In the genomic region with DNA sequence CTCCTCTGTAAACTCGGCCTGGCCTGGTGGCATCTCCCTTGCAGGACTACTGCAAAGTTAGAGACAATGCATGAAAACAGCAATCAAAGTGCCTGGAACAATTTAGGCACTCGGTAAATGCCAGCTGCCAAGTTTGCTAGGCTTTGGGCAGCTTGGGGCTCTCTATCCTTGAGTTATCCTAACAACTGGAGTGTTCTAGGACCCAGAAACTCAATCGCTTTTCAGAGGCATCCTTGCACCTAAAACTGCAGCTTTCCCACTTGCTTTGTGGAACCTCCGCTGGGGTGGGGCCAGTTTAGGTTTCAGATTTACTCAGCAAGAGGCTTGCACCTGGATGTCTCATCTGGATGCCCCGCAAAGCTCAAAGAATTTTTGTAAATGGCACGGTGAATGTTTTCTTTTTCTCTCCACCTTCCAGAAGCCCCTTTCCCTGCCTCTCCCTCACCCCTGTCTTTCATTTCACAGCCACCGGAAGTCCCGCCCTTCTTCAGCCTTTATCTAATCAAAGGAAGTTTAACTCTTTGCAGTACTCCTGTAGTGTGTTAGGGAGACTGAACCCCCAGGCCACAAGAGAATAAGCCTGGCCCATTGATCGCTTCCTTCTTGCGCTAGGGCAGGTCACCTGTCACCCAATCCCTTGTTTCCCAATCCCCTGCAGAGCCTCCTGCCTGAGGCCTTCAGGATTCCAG, we compare ENCODE assay signal across 7 cellular contexts. TPM values are rescaled to one million over a fixed set of nuclear protein-coding genes. Genes with fewer than 3 reads are reported as not detected.
A peak's percentile ranks its signal among the peaks of the same experiment; 100 is the strongest.
DNase-seq lines count a peak whose midpoint lies in the region; ATAC-seq, FAIRE-seq and TF ChIP-seq lines count a peak whose summit lies in the region.
"Not testable (repeated sequence)": the region's sequence is repeated elsewhere in the genome, so short reads cannot be mapped to it uniquely, and the experiment has no call there.

No MANE protein-coding gene starts in this region.

- intact Hi-C loops in sciatic nerve (cut with DNase I): not testable (repeated sequence)

- not testable (repeated sequence) for H3K36me3 ChIP-seq in GM23338 (ENCODE audit: insufficient read depth); bronchial epithelial cell (ENCODE audit: control insufficient read depth, insufficient read depth, low read length)

- POLR2A ChIA-PET in WTC11 (lab: Charles Lee): not testable (repeated sequence)

- not testable (repeated sequence) for H2AFZ ChIP-seq in GM23338

- not testable (repeated sequence) for DNase-seq in GM12892 (ENCODE audit: insufficient read length); GM23338 (ENCODE audit: low spot score); WTC11 (ENCODE audit: low spot score); bronchial epithelial cell (ENCODE audit: low read depth); foreskin keratinocyte; sciatic nerve (ENCODE audit: low spot score)

- not testable (repeated sequence) for TF ChIP-seq POLR2A in GM12892 (IDR thresholded peaks at IDR 0.05; ENCODE audit: low read depth, low read length)

- not testable (repeated sequence) for H3K4me1 ChIP-seq in GM23338 (ENCODE audit: insufficient read depth); foreskin keratinocyte

- TF ChIP-seq CTCF in GM23338 (conservative IDR thresholded peaks at IDR 0.05; ENCODE audit: low read depth in 2 of 2); WTC11 (IDR thresholded peaks at IDR 0.05); bronchial epithelial cell (IDR thresholded peaks at IDR 0.05; ENCODE audit: insufficient read depth, low read length, severe bottlenecking); foreskin keratinocyte (conservative IDR thresholded peaks at IDR 0.05): not testable (repeated sequence)

- not testable (repeated sequence) for H3K4me2 ChIP-seq in GM23338

- ATAC-seq in GM19351 (IDR thresholded peaks at IDR 0.05; ENCODE audit: unreplicated experiment): peak; percentile 69
- peak; percentile 95 for ATAC-seq in GM23338
- peak; percentile 94 for ATAC-seq in WTC11
- peak; percentile 24 for ATAC-seq in foreskin keratinocyte
- peak; percentile 57 for ATAC-seq in sciatic nerve

- CTCF ChIA-PET in WTC11 (lab: Charles Lee): not testable (repeated sequence)

- H4K20me1 ChIP-seq in GM23338 (replicated peaks; ENCODE audit: insufficient read depth): not testable (repeated sequence)

- H3K4me1 Mint-ChIP-seq in GM23338, WTC11: not testable (repeated sequence)

- FAIRE-seq in GM12892 (lab: Jason Lieb, UNC) (peak; percentile 5), bronchial epithelial cell (lab: Jason Lieb, UNC) (peak; percentile 91)

- not testable (repeated sequence) for H3K27ac ChIP-seq in GM23338 (ENCODE audit: low read depth); foreskin keratinocyte

- not testable (repeated sequence) for H3K27me3 Mint-ChIP-seq in GM23338 (ENCODE audit: insufficient read depth, low read depth, poor library complexity); WTC11 (ENCODE audit: low read depth)

- not testable (repeated sequence) for H3K79me2 ChIP-seq in GM23338 (replicated peaks; ENCODE audit: insufficient read depth)

- not testable (repeated sequence) for H3K36me3 Mint-ChIP-seq in GM23338 (ENCODE audit: low read depth); WTC11

- not testable (repeated sequence) for H3K9me3 Mint-ChIP-seq in GM23338, WTC11

- H3K4me3 Mint-ChIP-seq in GM23338, WTC11: not testable (repeated sequence)

- H3K4me3 ChIP-seq in GM23338; bronchial epithelial cell (ENCODE audit: low read depth, low read length): not testable (repeated sequence)

- not testable (repeated sequence) for H3K27ac Mint-ChIP-seq in GM23338, WTC11

- H3K9me2 ChIP-seq in GM23338 (ENCODE audit: insufficient read depth): not testable (repeated sequence)

- H3F3A ChIP-seq in GM23338 (replicated peaks; ENCODE audit: low read depth): not testable (repeated sequence)

- not testable (repeated sequence) for H3K27me3 ChIP-seq in GM23338 (ENCODE audit: insufficient read depth); bronchial epithelial cell (ENCODE audit: control insufficient read depth, insufficient read depth, low read length); foreskin keratinocyte

RNA-seq across cellular contexts. Expression of a gene that starts 27.3 kb away (rescaled TPM):
- polyA plus RNA-seq in GM12892 (2012; ENCODE audit: missing spikeins): 1.2 TPM
- total RNA-seq in GM23338 (2014; rRNA removed; shearing (Covaris generic)): 4.7 and 5.5 TPM in 2 replicates
- polyA plus RNA-seq in GM23338 (2016; fragmentation: Nextera tagmentation; extraction: Ambion mirVana) (2.8 and 3.5 TPM in 2 replicates), foreskin keratinocyte (0.20 and 0.25 TPM in 2 replicates)
- total RNA-seq in WTC11 (2021) (6.0 to 6.5 TPM (median 6.4 TPM) in 3 replicates), bronchial epithelial cell (0.13 and 0.26 TPM in 2 replicates), foreskin keratinocyte (0.67 and 0.85 TPM in 2 replicates), sciatic nerve (3.6 TPM)

Comparison
In these comparisons a context has a peak if more than half of its experiments do, and no peak if none do; other contexts are left out.
1. ATAC-seq: peak in every context shown above with its lines; median percentile 95 in GM23338; 94 in WTC11; 69 in GM19351; 57 in sciatic nerve; 24 in foreskin keratinocyte.